ENCODE assay signal across 8 cellular contexts in genomic region chr4:185471235-185472062, GRCh38. TPM values are rescaled to one million over a fixed set of nuclear protein-coding genes. Genes with fewer than 3 reads are reported as not detected.
DNase-seq lines count a peak whose midpoint lies in the region; ATAC-seq and TF ChIP-seq lines count a peak whose summit lies in the region.

CCDC110 (minus strand) TSS chr4:185471733; CDS start chr4:185471683, 50 bp downstream.

- no peaks in the 10 kb centered on the region for H3K9me3 ChIP-seq in OCI-LY1 (ENCODE audit: low read length)
- H3K9me3 ChIP-seq in mucosa of stomach (ENCODE audit: control insufficient read depth, low read length), result no peaks in the 10 kb centered on the region

- H3K9ac ChIP-seq in OCI-LY1 (ENCODE audit: low read length), result peak within 1 kb of the TSS; percentile 69
- peak within 1 kb of the TSS; percentile 55 for H3K9ac ChIP-seq in mucosa of stomach (ENCODE audit: low read length)

- H3K9me2 ChIP-seq in OCI-LY1 (ENCODE audit: low read depth, low read length), result no peaks in the 10 kb centered on the region

- H4K20me1 ChIP-seq in OCI-LY1 (ENCODE audit: insufficient read depth, low read length), result no peaks in the 10 kb centered on the region

- peak within 1 kb of the TSS; percentile 49 for H3K4me3 ChIP-seq in HL-60 (replicated peaks; ENCODE audit: insufficient read depth, low read length)
- peak within 1 kb of the TSS; percentile 91 for H3K4me3 ChIP-seq in OCI-LY1 (ENCODE audit: low read depth, low read length, poor library complexity, severe bottlenecking)
- H3K4me3 ChIP-seq in epithelial cell of proximal tubule (ENCODE audit: low read depth, low read length), result peak within 1 kb of the TSS; percentile 69
- H3K4me3 ChIP-seq in mucosa of stomach (ENCODE audit: low read length), result peak within 1 kb of the TSS; percentile 50

- H3K36me3 ChIP-seq in OCI-LY1 (ENCODE audit: insufficient read depth, low read length) (no peaks in the 10 kb centered on the region), mucosa of stomach (ENCODE audit: control insufficient read depth, insufficient read depth, low read length) (no peaks in the 10 kb centered on the region)

- peak within 1 kb of the TSS; percentile 81 for H2AFZ ChIP-seq in OCI-LY1 (ENCODE audit: low read length)

- no peaks in the 10 kb centered on the region for H3K79me2 ChIP-seq in OCI-LY1 (ENCODE audit: insufficient read depth, low read length)

- TF ChIP-seq CTCF in HL-60 (IDR thresholded peaks at IDR 0.05; ENCODE audit: insufficient read depth, low read length) (no peak), OCI-LY1 (IDR thresholded peaks at IDR 0.05; ENCODE audit: low read length) (peak; percentile 46), epithelial cell of proximal tubule (conservative IDR thresholded peaks at IDR 0.05; ENCODE audit: low read depth, low read length) (peak; percentile 46)

- H3K4me2 ChIP-seq in OCI-LY1 (ENCODE audit: low read length), result peak within 1 kb of the TSS; percentile 97

- H3K4me1 ChIP-seq in OCI-LY1 (ENCODE audit: insufficient read depth, low read length, severe bottlenecking) (peaks cover 26% of the 10 kb centered on the region), mucosa of stomach (ENCODE audit: control insufficient read depth, insufficient read depth, low read length) (peaks cover 4% of the 10 kb centered on the region)

- no peaks in the 10 kb centered on the region; the same call in 1 of the 2 replicates for H3F3A ChIP-seq in OCI-LY1 (ENCODE audit: insufficient read depth, low read length)

- peak; percentile 88 for ATAC-seq in GM19467 (IDR thresholded peaks at IDR 0.05; ENCODE audit: unreplicated experiment)

- peak; percentile 97 for DNase-seq in COLO829 (ENCODE audit: low spot score)
- DNase-seq in HL-60 (ENCODE audit: low read depth in 1 of 2, low spot score in 1 of 2), result peak; percentile 33 to 36
- DNase-seq in activated T-cell treated with anti-CD3 and anti-CD28 coated beads for 4 hours, result peak; percentile 89
- DNase-seq in epithelial cell of proximal tubule (ENCODE audit: low read depth), result peak; percentile 50
- DNase-seq in stimulated activated CD8-positive, alpha-beta memory T cell treated with anti-CD3 and anti-CD28 coated beads, Interleukin-4, amount 100 ng/mL, for 4 hours (ENCODE audit: low read depth in 2 of 2, low spot score in 1 of 2), result peak; percentile 72 to 79

- no peak within 1 kb of the TSS for H3K27ac ChIP-seq in HL-60 (replicated peaks)
- H3K27ac ChIP-seq in OCI-LY1 (ENCODE audit: low read depth, low read length, poor library complexity, severe bottlenecking), result peak within 1 kb of the TSS; percentile 43

- peaks cover 25% of the 10 kb centered on the region for H3K27me3 ChIP-seq in HL-60 (ENCODE audit: insufficient read depth, poor library complexity, severe bottlenecking)
- H3K27me3 ChIP-seq in OCI-LY1 (ENCODE audit: insufficient read depth, low read length), result no peaks in the 10 kb centered on the region; the same call in 1 of the 2 replicates
- H3K27me3 ChIP-seq in mucosa of stomach (ENCODE audit: control insufficient read depth, insufficient read depth, low read length), result peaks cover 16% of the 10 kb centered on the region

RNA-seq across cellular contexts. Expression of gene CCDC110, which starts in this region (rescaled TPM):
- total RNA-seq in epithelial cell of proximal tubule, result 0.07 and 0.46 TPM in 2 replicates

Comparison
In these comparisons a context has a peak if more than half of its experiments do, and no peak if none do; other contexts are left out.
1. Peak in DNase-seq and H3K4me3 ChIP-seq in epithelial cell of proximal tubule; RNA of the gene not detected or under 1 TPM.
2. DNase-seq: peak in every context shown above with its lines; median percentile 97 in COLO829; 89 in activated T-cell treated with anti-CD3 and anti-CD28 coated beads for 4 hours; 76 in stimulated activated CD8-positive, alpha-beta memory T cell treated with anti-CD3 and anti-CD28 coated beads, Interleukin-4, amount 100 ng/mL, for 4 hours; 50 in epithelial cell of proximal tubule; 34 in HL-60.